3 cellular contexts compared by ENCODE assay signal in genomic region chr9:11025775-11026174, GRCh38.
A peak's percentile ranks its signal among the peaks of the same experiment; 100 is the strongest.
TF ChIP-seq lines count a peak whose summit lies in the region.

No MANE protein-coding gene starts in this region.

TF ChIP-seq in A549, 52 proteins besides CTCF, POLR2A, EP300 and RAD21:
- TF ChIP-seq MAFK (IDR thresholded peaks at IDR 0.05; ENCODE audit: partially characterized antibody) (peak; percentile 62), MAX (IDR thresholded peaks at IDR 0.05) (no peak), BHLHE40 (IDR thresholded peaks at IDR 0.05; ENCODE audit: low read depth, low read length) (no peak), ELK1 (IDR thresholded peaks at IDR 0.05; ENCODE audit: low read depth, low read length) (no peak), ZC3H11A (IDR thresholded peaks at IDR 0.05) (no peak), FOXS1 (CRISPR knock-in tag; IDR thresholded peaks at IDR 0.05) (no peak), ESRRA (IDR thresholded peaks at IDR 0.05; ENCODE audit: borderline replicate concordance, low read length) (no peak), ZFP36 (IDR thresholded peaks at IDR 0.05; ENCODE audit: borderline replicate concordance, partially characterized antibody) (no peak)

TF ChIP-seq in IMR-90, 13 proteins besides CTCF, POLR2A, EP300 and RAD21:
- TF ChIP-seq MXI1 (IDR thresholded peaks at IDR 0.05; ENCODE audit: borderline replicate concordance, low read depth, low read length) (no peak), MAFK (IDR thresholded peaks at IDR 0.05; ENCODE audit: low read depth, low read length) (peak; percentile 18; the same call in 1 of the 2 replicates)

TF ChIP-seq in K562, 482 proteins besides CTCF, POLR2A, EP300 and RAD21:
- TF ChIP-seq ZNF316 (IDR thresholded peaks at IDR 0.05) (peak; percentile 33; the same call in 1 of the 2 replicates), PHF8 (IDR thresholded peaks at IDR 0.05; ENCODE audit: borderline replicate concordance, low read length) (no peak)
